ENCODE assay signal across 27 cellular contexts in the genomic region with DNA sequence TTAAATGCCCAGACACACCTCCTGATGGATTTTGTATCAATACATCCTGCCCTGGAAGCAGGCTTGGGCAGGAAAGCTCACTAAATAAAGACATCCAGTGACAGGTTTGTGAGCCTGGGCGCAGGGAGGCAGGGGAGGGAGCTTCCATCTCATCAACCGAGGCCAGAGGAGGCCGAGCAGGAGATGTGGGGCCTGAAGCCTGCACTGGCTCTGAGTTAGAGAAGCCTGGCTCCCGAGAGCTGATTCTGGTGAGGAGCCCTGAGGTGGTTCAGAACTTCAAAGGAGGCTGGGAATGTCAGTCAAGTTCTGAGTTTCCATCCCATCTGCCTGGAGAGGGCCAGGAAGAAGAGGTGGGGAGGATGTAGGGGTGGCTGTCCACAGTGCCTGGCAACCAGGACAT.
"Had no signal": no experiment of that assay in that cellular context is flagged by ENCODE, and none has a peak within 500 bp of the region (broad histone marks: within the 10 kb centered on the region; RNA-seq: fewer than 3 reads in every experiment).

No MANE protein-coding gene starts in this region.

- H3K9ac ChIP-seq: parathyroid adenoma had no signal

- H3K27ac ChIP-seq: ovary, parathyroid adenoma, psoas muscle, right lobe of liver, sigmoid colon, stomach, thoracic aorta, thyroid gland, tibial nerve, upper lobe of left lung, vagina had no signal

- H3K9me3 Mint-ChIP-seq: naive thymus-derived CD8-positive, alpha-beta T cell; nephron progenitor cell; neural crest cell; stimulated activated effector memory CD8-positive, alpha-beta T cell treated with anti-CD3 and anti-CD28 coated beads, Interleukin-12 subunit alpha, Interleukin-12 subunit beta, amount 100 ng/mL, for 72 hours; stimulated activated naive B cell treated with anti-CD40 and anti-IgM and Interleukin-4, amounts not matched to agents 10 μg/mL and 1 μg/mL and 100 μg/mL, for 72 hours; stimulated activated naive CD8-positive, alpha-beta T cell treated with anti-CD3 and anti-CD28 coated beads, Interleukin-15, Interleukin-2, amounts not matched to agents 100 ng/mL and 50 ng/mL, for 24 hours had no signal

- H3K27me3 ChIP-seq: ovary, right lobe of liver, sigmoid colon, stomach, thyroid gland, upper lobe of left lung, vagina had no signal

- H3K9me3 ChIP-seq: ovary, psoas muscle, right lobe of liver, sigmoid colon, stomach, thoracic aorta, thyroid gland, tibial nerve, upper lobe of left lung, vagina had no signal

- H3K27me3 Mint-ChIP-seq: naive thymus-derived CD8-positive, alpha-beta T cell; stimulated activated naive B cell treated with anti-CD40 and anti-IgM and Interleukin-4, amounts not matched to agents 10 μg/mL and 1 μg/mL and 100 μg/mL, for 72 hours; stimulated activated naive CD8-positive, alpha-beta T cell treated with anti-CD3 and anti-CD28 coated beads, Interleukin-15, Interleukin-2, amounts not matched to agents 100 ng/mL and 50 ng/mL, for 24 hours had no signal

- H3K36me3 ChIP-seq: ovary, right lobe of liver, sigmoid colon, stomach, thoracic aorta, thyroid gland, tibial nerve, upper lobe of left lung, vagina had no signal

- H3K4me1 ChIP-seq: parathyroid adenoma, psoas muscle, right lobe of liver, stomach, upper lobe of left lung had no signal

- H3K27ac Mint-ChIP-seq: naive thymus-derived CD8-positive, alpha-beta T cell; nephron progenitor cell; progenitor cell of endocrine pancreas; stimulated activated effector memory CD8-positive, alpha-beta T cell treated with anti-CD3 and anti-CD28 coated beads, Interleukin-12 subunit alpha, Interleukin-12 subunit beta, amount 100 ng/mL, for 72 hours; stimulated activated naive B cell treated with anti-CD40 and anti-IgM and Interleukin-4, amounts not matched to agents 10 μg/mL and 1 μg/mL and 100 μg/mL, for 72 hours; stimulated activated naive CD8-positive, alpha-beta T cell treated with anti-CD3 and anti-CD28 coated beads, Interleukin-15, Interleukin-2, amounts not matched to agents 100 ng/mL and 50 ng/mL, for 24 hours had no signal

- H3K36me3 Mint-ChIP-seq: naive thymus-derived CD8-positive, alpha-beta T cell; stimulated activated effector memory CD8-positive, alpha-beta T cell treated with anti-CD3 and anti-CD28 coated beads, Interleukin-12 subunit alpha, Interleukin-12 subunit beta, amount 100 ng/mL, for 72 hours; stimulated activated naive B cell treated with anti-CD40 and anti-IgM and Interleukin-4, amounts not matched to agents 10 μg/mL and 1 μg/mL and 100 μg/mL, for 72 hours had no signal

- DNase-seq: naive thymus-derived CD8-positive, alpha-beta T cell; nephron progenitor cell; occipital lobe; ovary; psoas muscle; right cardiac atrium; sigmoid colon; small intestine; stimulated activated CD4-positive, alpha-beta T cell treated with anti-CD3 and anti-CD28 coated beads, Interleukin-15, amount 100 ng/mL, for 24 hours; stimulated activated CD4-positive, alpha-beta T cell treated with anti-CD3 and anti-CD28 coated beads, Interleukin-2, amount 100 ng/mL, for 24 hours; stimulated activated CD4-positive, alpha-beta T cell treated with anti-CD3 and anti-CD28 coated beads, Interleukin-2, amount 100 ng/mL, for 48 hours; stimulated activated CD4-positive, alpha-beta T cell treated with anti-CD3 and anti-CD28 coated beads, Interleukin-4, amount 100 ng/mL, for 24 hours; stimulated activated naive B cell treated with anti-CD40 and anti-IgM and Interleukin-4, amounts not matched to agents 10 μg/mL and 1 μg/mL and 100 μg/mL, for 72 hours; stimulated activated naive CD4-positive, alpha-beta T cell treated with Interleukin-2 at 50 U/mL for 16 hours; stomach; thyroid gland; trophoblast cell had no signal

- H3K4me1 Mint-ChIP-seq: naive thymus-derived CD8-positive, alpha-beta T cell; stimulated activated effector memory CD8-positive, alpha-beta T cell treated with anti-CD3 and anti-CD28 coated beads, Interleukin-12 subunit alpha, Interleukin-12 subunit beta, amount 100 ng/mL, for 72 hours; stimulated activated naive B cell treated with anti-CD40 and anti-IgM and Interleukin-4, amounts not matched to agents 10 μg/mL and 1 μg/mL and 100 μg/mL, for 72 hours had no signal

- H3K4me3 ChIP-seq: ovary, psoas muscle, right lobe of liver, sigmoid colon, stomach, thoracic aorta, thyroid gland, tibial nerve, upper lobe of left lung, vagina had no signal

- ATAC-seq: naive thymus-derived CD8-positive, alpha-beta T cell; psoas muscle; right cardiac atrium; right lobe of liver; stimulated activated effector memory CD8-positive, alpha-beta T cell treated with anti-CD3 and anti-CD28 coated beads, Interleukin-12 subunit alpha, Interleukin-12 subunit beta, amount 100 ng/mL, for 72 hours; stimulated activated naive B cell treated with anti-CD40 and anti-IgM and Interleukin-4, amounts not matched to agents 10 μg/mL and 1 μg/mL and 100 μg/mL, for 72 hours had no signal

- H2AFZ ChIP-seq: parathyroid adenoma had no signal

- H3K4me3 Mint-ChIP-seq: naive thymus-derived CD8-positive, alpha-beta T cell; nephron progenitor cell; neural crest cell; stimulated activated effector memory CD8-positive, alpha-beta T cell treated with anti-CD3 and anti-CD28 coated beads, Interleukin-12 subunit alpha, Interleukin-12 subunit beta, amount 100 ng/mL, for 72 hours; stimulated activated naive B cell treated with anti-CD40 and anti-IgM and Interleukin-4, amounts not matched to agents 10 μg/mL and 1 μg/mL and 100 μg/mL, for 72 hours; stimulated activated naive CD8-positive, alpha-beta T cell treated with anti-CD3 and anti-CD28 coated beads, Interleukin-15, Interleukin-2, amounts not matched to agents 100 ng/mL and 50 ng/mL, for 24 hours had no signal
